In genomic region chr7:158704524-158705233, GRCh38 we compare ENCODE assay signal across 8 cellular contexts. TPM values are rescaled to one million over a fixed set of nuclear protein-coding genes. Genes with fewer than 3 reads are reported as not detected.
DNase-seq lines count a peak whose midpoint lies in the region; ATAC-seq and TF ChIP-seq lines count a peak whose summit lies in the region.

TSS of gene NCAPG2 (minus strand) at chr7:158704804. CDS start at chr7:158701899, 2,905 bp downstream.

- H3K27ac ChIP-seq in gastroesophageal sphincter: peak within 1 kb of the TSS; percentile 63 to 96 (median 92)

- DNase-seq in GM04503 (ENCODE audit: low read depth): peak; percentile 89
- peak; percentile 100 for DNase-seq in HEK293T (ENCODE audit: extremely low spot score)
- peak; percentile 98 for DNase-seq in MV-4-11 (lab: John Stamatoyannopoulos, UW)
- DNase-seq in SK-MEL-5 (ENCODE audit: low read depth, low spot score): peak; percentile 99
- peak; percentile 98 for DNase-seq in activated naive CD4-positive, alpha-beta T cell treated with anti-CD3 and anti-CD28 coated beads for 36 hours
- DNase-seq in non-pigmented ciliary epithelial cell (ENCODE audit: low read depth): peak; percentile 70
- DNase-seq in superior temporal gyrus (ENCODE audit: extremely low spot score): peak; percentile 93

- POLR2A ChIA-PET in HEK293T (lab: Yijun Ruan, JAX): interaction anchor here (0.6 to 3.3 kb wide), 29 partner anchors 9 to 411 kb away, joined by 3 to 19 read pairs (median 4); no protein-coding TSS in a partner anchor

- TF ChIP-seq CTCF in gastroesophageal sphincter (IDR thresholded peaks at IDR 0.05): peak in 3 of 4 experiments; percentile 46 to 85 (median 70)

- ATAC-seq in gastroesophageal sphincter: peak; percentile 99

- peak within 1 kb of the TSS; percentile 45 to 73 for H3K4me3 ChIP-seq in gastroesophageal sphincter

- H3K27me3 ChIP-seq in gastroesophageal sphincter: no peaks in the 10 kb centered on the region

- TF ChIP-seq POLR2A in gastroesophageal sphincter (IDR thresholded peaks at IDR 0.05): peak; percentile 78 to 89

- TF ChIP-seq EP300 in gastroesophageal sphincter (IDR thresholded peaks at IDR 0.05): no peak

- H3K27ac Mint-ChIP-seq in activated naive CD4-positive, alpha-beta T cell treated with anti-CD3 and anti-CD28 coated beads for 36 hours: peak within 1 kb of the TSS; percentile 85

- H3K4me1 Mint-ChIP-seq in activated naive CD4-positive, alpha-beta T cell treated with anti-CD3 and anti-CD28 coated beads for 36 hours (ENCODE audit: low read depth): peaks cover 38% of the 10 kb centered on the region

- CTCF ChIA-PET in HEK293T (lab: Yijun Ruan, JAX): interaction anchor here (0.7 kb wide), 1 partner anchor 12 kb away, joined by 3 read pairs; no protein-coding TSS in a partner anchor
- CTCF ChIA-PET in activated naive CD4-positive, alpha-beta T cell treated with anti-CD3 and anti-CD28 coated beads for 36 hours (lab: Charles Lee): interaction anchor here (1.1 to 2.2 kb wide), 3 partner anchors 35 to 272 kb away, joined by 3 to 8 read pairs (median 3); no protein-coding TSS in a partner anchor

- no peaks in the 10 kb centered on the region for H3K27me3 Mint-ChIP-seq in activated naive CD4-positive, alpha-beta T cell treated with anti-CD3 and anti-CD28 coated beads for 36 hours (ENCODE audit: low read depth)

- WGBS in gastroesophageal sphincter (ENCODE audit: low coverage in 1 of 2), 2 donors: 0% methylated on average over 2 to 10 of the region's 78 CpGs

- H3K36me3 ChIP-seq in gastroesophageal sphincter: peaks cover 0 to 6% of the 10 kb centered on the region in 2 donors

- in situ Hi-C loops in SK-MEL-5 (cut with HindIII; ENCODE audit: low pct_unique_long_range_greater_than_20kb, low sequenced_read_pairs): no loop called here

- peak within 1 kb of the TSS; percentile 82 for H3K4me3 Mint-ChIP-seq in activated naive CD4-positive, alpha-beta T cell treated with anti-CD3 and anti-CD28 coated beads for 36 hours

- peaks cover 25% of the 10 kb centered on the region for H3K36me3 Mint-ChIP-seq in activated naive CD4-positive, alpha-beta T cell treated with anti-CD3 and anti-CD28 coated beads for 36 hours (ENCODE audit: low read depth)

- H3K9me3 Mint-ChIP-seq in activated naive CD4-positive, alpha-beta T cell treated with anti-CD3 and anti-CD28 coated beads for 36 hours: peaks cover 3% of the 10 kb centered on the region

- H3K4me1 ChIP-seq in gastroesophageal sphincter: peaks cover 0 to 22% (median 6%) of the 10 kb centered on the region in 3 donors

- intact Hi-C loops in activated naive CD4-positive, alpha-beta T cell treated with anti-CD3 and anti-CD28 coated beads for 36 hours (cut with micrococcal nuclease): loop anchor here (1.0 to 2.0 kb wide), 4 partner anchors 48 to 272 kb away; partner anchors contain the start of genes DYNC2I1 and ESYT2

- H3K9me3 ChIP-seq in gastroesophageal sphincter: peaks cover 0 to 7% (median 0%) of the 10 kb centered on the region in 3 donors

TF ChIP-seq in HEK293T, 16 proteins besides CTCF, POLR2A, EP300 and RAD21:
- TF ChIP-seq HDGF (IDR thresholded peaks at IDR 0.05; ENCODE audit: borderline replicate concordance): no peak
- TF ChIP-seq PKNOX1 (IDR thresholded peaks at IDR 0.05): peak; percentile 88
- no peak for TF ChIP-seq SP1 (IDR thresholded peaks at IDR 0.05)
- peak; percentile 79 for TF ChIP-seq L3MBTL2 (conservative IDR thresholded peaks at IDR 0.05)
- TF ChIP-seq SUZ12 (IDR thresholded peaks at IDR 0.05): no peak
- peak; percentile 72; the same call in 1 of the 2 replicates for TF ChIP-seq ELF4 (IDR thresholded peaks at IDR 0.05)
- no peak for TF ChIP-seq FOXM1 (IDR thresholded peaks at IDR 0.05; ENCODE audit: borderline replicate concordance)

RNA-seq across cellular contexts. Expression of gene NCAPG2, which starts in this region (rescaled TPM):
- 27.5 and 28.6 TPM in 2 replicates for total RNA-seq in SK-MEL-5 (2014; rRNA removed; shearing (Covaris generic))
- polyA plus RNA-seq in SK-MEL-5 (2015; cell fraction: cytosol; rRNA removed): 41.1 and 51.0 TPM in 2 replicates
- 59.4 and 68.6 TPM in 2 replicates for polyA plus RNA-seq in SK-MEL-5 (2015; cell fraction: nucleus; rRNA removed)
- total RNA-seq in activated naive CD4-positive, alpha-beta T cell treated with anti-CD3 and anti-CD28 coated beads for 36 hours: 100 to 1,000 TPM; 145 to 149 TPM
- total RNA-seq in gastroesophageal sphincter: 1 to 10 TPM; 4.6 to 6.4 (median 5.6) TPM

Comparison
In these comparisons a context has a peak if more than half of its experiments do, and no peak if none do; other contexts are left out.
1. Peak in every context shown above with its lines: DNase-seq, ATAC-seq, H3K4me3 ChIP-seq and H3K27ac ChIP-seq.